ENCODE assay signal across 20 cellular contexts in the genomic region with DNA sequence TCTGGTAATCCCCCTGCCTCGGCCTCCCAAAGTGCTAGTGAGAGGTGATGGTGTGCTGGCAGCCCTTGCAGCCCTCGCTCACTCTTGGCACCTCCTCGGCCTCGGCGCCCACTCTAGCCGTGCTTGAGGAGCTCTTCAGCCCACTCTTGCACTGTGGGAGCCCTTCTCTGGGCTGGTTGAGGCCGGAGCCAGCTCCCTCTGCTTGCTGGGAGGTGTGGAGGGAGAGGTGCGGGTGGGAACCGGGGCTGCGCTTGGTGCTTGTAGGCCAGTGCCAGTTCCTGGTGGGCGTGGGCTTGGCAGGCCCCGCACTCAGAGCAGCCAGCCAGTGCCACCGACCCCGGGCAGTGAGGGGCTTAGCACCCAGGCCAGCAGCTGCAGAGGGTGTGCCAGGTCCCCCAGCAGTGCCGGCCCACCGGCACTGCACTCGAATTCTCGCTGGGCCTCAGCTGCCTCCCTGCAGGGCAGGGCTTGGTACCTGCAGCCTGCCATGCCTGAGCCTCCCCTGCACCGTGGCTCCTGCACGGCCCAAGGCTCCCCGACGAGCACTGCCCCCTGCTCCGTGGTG.
DNase-seq lines count a peak whose midpoint lies in the region; ATAC-seq and TF ChIP-seq lines count a peak whose summit lies in the region.
"Had no signal": no experiment of that assay in that cellular context is flagged by ENCODE, and none has a peak within 500 bp of the region (broad histone marks: within the 10 kb centered on the region; RNA-seq: fewer than 3 reads in every experiment).

No MANE protein-coding gene starts in this region.

- H3K27ac ChIP-seq in right cardiac atrium (ENCODE audit: low read length) (no peak overlapping the region), right atrium auricular region (no peak overlapping the region), mesenchymal stem cell (ENCODE audit: low read length, poor library complexity, severe bottlenecking) (no peak overlapping the region), spleen (no peak overlapping the region)
- H3K27ac ChIP-seq: 22Rv1, BLaER1, C4-2B, GM23248 had no signal

- no peak overlapping the region for H3K23ac ChIP-seq in mesenchymal stem cell (ENCODE audit: low read length in 2 of 2)

- no peaks in the 10 kb centered on the region for H3K36me3 ChIP-seq in right atrium auricular region
- no peaks in the 10 kb centered on the region for H3K36me3 ChIP-seq in mesenchymal stem cell (ENCODE audit: control insufficient read depth in 1 of 2, insufficient read depth in 2 of 2, low read depth in 1 of 2, low read length in 2 of 2)
- no peaks in the 10 kb centered on the region for H3K36me3 ChIP-seq in spleen
- H3K36me3 ChIP-seq: BLaER1 had no signal

- WGBS in right cardiac atrium = 88% methylated on average over 23 of the region's 23 CpGs
- 90% methylated on average over 19 of the region's 23 CpGs for WGBS in mesenchymal stem cell
- 80 to 95% (median 88%) methylated on average over 6 to 23 of the region's 23 CpGs for WGBS in spleen, 5 donors

- H3K27me3 Mint-ChIP-seq in chondrocyte (ENCODE audit: low read depth) = no peaks in the 10 kb centered on the region
- H3K27me3 Mint-ChIP-seq in activated T-cell treated with anti-CD3 and anti-CD28 coated beads, Interleukin-2, amount 50 U/mL, for 4 hours (ENCODE audit: low read depth) = no peaks in the 10 kb centered on the region
- H3K27me3 Mint-ChIP-seq: B cell; CD4-positive, CD25-positive, alpha-beta regulatory T cell had no signal

- no peak overlapping the region for H3K4ac ChIP-seq in mesenchymal stem cell (ENCODE audit: low read depth in 1 of 2, low read length in 2 of 2)

- no peak overlapping the region for H2BK15ac ChIP-seq in mesenchymal stem cell (ENCODE audit: low read depth, poor library complexity, severe bottlenecking)

- H3K14ac ChIP-seq in mesenchymal stem cell (ENCODE audit: low read length in 2 of 2) = no peak overlapping the region

- H2BK5ac ChIP-seq in mesenchymal stem cell (ENCODE audit: low read depth, low read length, poor library complexity, severe bottlenecking) = no peak overlapping the region

- ATAC-seq in right cardiac atrium = no peak
- ATAC-seq in activated T-cell treated with anti-CD3 and anti-CD28 coated beads, Interleukin-2, amount 50 U/mL, for 4 hours = no peak
- ATAC-seq: CD8-positive, alpha-beta T cell; GM12878 had no signal

- H2AK5ac ChIP-seq in mesenchymal stem cell (ENCODE audit: low read length, severe bottlenecking) = no peak overlapping the region

- H3K4me1 ChIP-seq in right cardiac atrium (ENCODE audit: control insufficient read depth, insufficient read depth, low read length) = no peaks in the 10 kb centered on the region
- no peaks in the 10 kb centered on the region for H3K4me1 ChIP-seq in right atrium auricular region
- no peaks in the 10 kb centered on the region for H3K4me1 ChIP-seq in mesenchymal stem cell (ENCODE audit: control insufficient read depth, insufficient read depth, low read depth, low read length)
- no peaks in the 10 kb centered on the region for H3K4me1 ChIP-seq in spleen
- H3K4me1 ChIP-seq: BLaER1, Caco-2 had no signal

- no peak overlapping the region for H3K18ac ChIP-seq in mesenchymal stem cell (ENCODE audit: low read depth in 1 of 2, low read length in 2 of 2)

- no peak overlapping the region for H2BK12ac ChIP-seq in mesenchymal stem cell (ENCODE audit: low read length in 2 of 2)

- H3K27me3 ChIP-seq in right cardiac atrium (ENCODE audit: control insufficient read depth, insufficient read depth) (no peaks in the 10 kb centered on the region), right atrium auricular region (no peaks in the 10 kb centered on the region), mesenchymal stem cell (ENCODE audit: control insufficient read depth in 1 of 2, insufficient read depth in 1 of 2, low read length in 2 of 2) (no peaks in the 10 kb centered on the region), spleen (replicated peaks in 1 of 7) (no peaks in the 10 kb centered on the region)
- H3K27me3 ChIP-seq: BLaER1 had no signal

- H2BK120ac ChIP-seq in mesenchymal stem cell (ENCODE audit: low read depth, low read length) = no peak overlapping the region

- H3K36me3 Mint-ChIP-seq in chondrocyte (ENCODE audit: low read depth) = no peaks in the 10 kb centered on the region
- H3K36me3 Mint-ChIP-seq in activated T-cell treated with anti-CD3 and anti-CD28 coated beads, Interleukin-2, amount 50 U/mL, for 4 hours (ENCODE audit: insufficient read depth) = no peaks in the 10 kb centered on the region
- H3K36me3 Mint-ChIP-seq: CD8-positive, alpha-beta T cell had no signal

- H3K27ac Mint-ChIP-seq in chondrocyte (ENCODE audit: unreplicated experiment) = no peak overlapping the region
- H3K27ac Mint-ChIP-seq: B cell; CD4-positive, CD25-positive, alpha-beta regulatory T cell; CD8-positive, alpha-beta T cell had no signal

- DNase-seq in right cardiac atrium (peak in 2 of 3 donors; percentile 31 to 38), right atrium auricular region (ENCODE audit: low spot score) (no peak), chondrocyte (ENCODE audit: low spot score) (peak; percentile 81), mesenchymal stem cell (no peak), spleen (peak; percentile 71), superior temporal gyrus (ENCODE audit: extremely low spot score) (no peak)
- DNase-seq in activated T-cell treated with anti-CD3 and anti-CD28 coated beads, Interleukin-2, amount 50 U/mL, for 4 hours = no peak
- DNase-seq in activated T-cell treated with anti-CD3 and anti-CD28 coated beads, Interleukin-2, amount 50 U/mL, for 48 hours = no peak
- DNase-seq: Caco-2; CD4-positive, CD25-positive, alpha-beta regulatory T cell; CD8-positive, alpha-beta T cell; DMS153; DND-41; GM23248; H7 had no signal

- H4K8ac ChIP-seq in mesenchymal stem cell (ENCODE audit: low read length) = no peak overlapping the region

- H3K4me3 ChIP-seq in right cardiac atrium (ENCODE audit: low read length) (no peak overlapping the region), right atrium auricular region (no peak overlapping the region), mesenchymal stem cell (ENCODE audit: insufficient read depth in 1 of 2, low read depth in 1 of 2, low read length in 2 of 2) (no peak overlapping the region), spleen (no peak overlapping the region)
- H3K4me3 ChIP-seq: BLaER1, GM12878, GM23248 had no signal

- TF ChIP-seq CTCF in right atrium auricular region (IDR thresholded peaks at IDR 0.05) (no peak), chondrocyte (IDR thresholded peaks at IDR 0.05) (no peak), spleen (IDR thresholded peaks at IDR 0.05 in 8 of 11, conservative IDR thresholded peaks at IDR 0.05 in 3 of 11) (no peak)

- no peak overlapping the region for H2AFZ ChIP-seq in mesenchymal stem cell (ENCODE audit: low read depth, low read length)
- H2AFZ ChIP-seq: GM23248 had no signal

- no peak for TF ChIP-seq POLR2A in spleen (IDR thresholded peaks at IDR 0.05)

- no peak overlapping the region for H3K4me2 ChIP-seq in mesenchymal stem cell (ENCODE audit: low read length, poor library complexity, severe bottlenecking)
- H3K4me2 ChIP-seq: BLaER1 had no signal

- H4K91ac ChIP-seq in mesenchymal stem cell (ENCODE audit: low read length) = peak overlapping the region; percentile 39

- no peaks in the 10 kb centered on the region for H3K9me3 ChIP-seq in right cardiac atrium (ENCODE audit: control insufficient read depth, low read length)
- H3K9me3 ChIP-seq in right atrium auricular region = peaks cover 0 to 8% of the 10 kb centered on the region in 2 donors
- peaks cover 10% of the 10 kb centered on the region for H3K9me3 ChIP-seq in mesenchymal stem cell (ENCODE audit: control insufficient read depth, low read length)
- peaks cover 0 to 43% (median 35%) of the 10 kb centered on the region in 8 donors for H3K9me3 ChIP-seq in spleen
- H3K9me3 ChIP-seq: Caco-2 had no signal

- no peaks in the 10 kb centered on the region for H3K4me1 Mint-ChIP-seq in chondrocyte (ENCODE audit: low read depth)
- no peaks in the 10 kb centered on the region for H3K4me1 Mint-ChIP-seq in activated T-cell treated with anti-CD3 and anti-CD28 coated beads, Interleukin-2, amount 50 U/mL, for 4 hours (ENCODE audit: low read depth)
- H3K4me1 Mint-ChIP-seq: B cell; CD4-positive, CD25-positive, alpha-beta regulatory T cell had no signal

- no peak overlapping the region for H3K4me3 Mint-ChIP-seq in chondrocyte (ENCODE audit: unreplicated experiment)
- no peak overlapping the region for H3K4me3 Mint-ChIP-seq in activated T-cell treated with anti-CD3 and anti-CD28 coated beads, Interleukin-2, amount 50 U/mL, for 4 hours
- H3K4me3 Mint-ChIP-seq: B cell; CD4-positive, CD25-positive, alpha-beta regulatory T cell; CD8-positive, alpha-beta T cell had no signal

- H3K79me1 ChIP-seq in mesenchymal stem cell (replicated peaks; ENCODE audit: low read length, poor library complexity, severe bottlenecking) = no peaks in the 10 kb centered on the region

- no peak overlapping the region for H3K9ac ChIP-seq in mesenchymal stem cell (ENCODE audit: low read length)
- H3K9ac ChIP-seq: BLaER1, GM23248 had no signal

- peaks cover 17% of the 10 kb centered on the region for H3K9me3 Mint-ChIP-seq in chondrocyte (ENCODE audit: low read depth)
- H3K9me3 Mint-ChIP-seq in activated T-cell treated with anti-CD3 and anti-CD28 coated beads, Interleukin-2, amount 50 U/mL, for 4 hours = peaks cover 3% of the 10 kb centered on the region

- intact Hi-C loops in right cardiac atrium (cut with DNase I) (no loop called here), spleen (cut with DNase I; ENCODE audit: low total_unique reads) (no loop called here)

Comparison
In these comparisons a context has a peak if more than half of its experiments do, and no peak if none do; other contexts are left out.
1. DNase-seq: peak in right cardiac atrium (2 of 3), chondrocyte (single experiment) and spleen (single experiment); none in right atrium auricular region (single experiment), mesenchymal stem cell (single experiment), superior temporal gyrus (single experiment), activated T-cell treated with anti-CD3 and anti-CD28 coated beads, Interleukin-2, amount 50 U/mL, for 4 hours (single experiment) and activated T-cell treated with anti-CD3 and anti-CD28 coated beads, Interleukin-2, amount 50 U/mL, for 48 hours (0 of 2).